Comparison of ENCODE assay signal across 19 cellular contexts in genomic region chr6:120871416-120872261, GRCh38.
A peak's percentile ranks its signal among the peaks of the same experiment; 100 is the strongest.
DNase-seq lines count a peak whose midpoint lies in the region; ATAC-seq and TF ChIP-seq lines count a peak whose summit lies in the region.
"Had no signal": no experiment of that assay in that cellular context is flagged by ENCODE, and none has a peak within 500 bp of the region (broad histone marks: within the 10 kb centered on the region; RNA-seq: fewer than 3 reads in every experiment).

No MANE protein-coding gene starts in this region.

- no peaks in the 10 kb centered on the region for H3K27me3 ChIP-seq in smooth muscle cell (ENCODE audit: low read depth)
- H3K27me3 ChIP-seq: right lobe of liver, tibial nerve had no signal

- no peaks in the 10 kb centered on the region for H3K36me3 ChIP-seq in smooth muscle cell (ENCODE audit: low read depth)
- H3K36me3 ChIP-seq: left ventricle myocardium inferior, right lobe of liver, tibial nerve had no signal

- DNase-seq in NCI-H146 (lab: John Stamatoyannopoulos, UW) = peak; percentile 11
- DNase-seq in NCI-H146 treated with DMSO at 0.1 percent for 48 hours (lab: John Stamatoyannopoulos, UW; ENCODE audit: unreplicated experiment) = no peak
- peak; percentile 37 for DNase-seq in NCI-H1105 treated with DMSO at 0.1 percent for 48 hours (lab: John Stamatoyannopoulos, UW)
- DNase-seq in osteocyte (ENCODE audit: extremely low spot score, unreplicated experiment) = peak; percentile 77
- no peak for DNase-seq in activated naive CD8-positive, alpha-beta T cell treated with anti-CD3 and anti-CD28 coated beads, Interleukin-2, amount 50 U/mL, for 24 hours
- no peak for DNase-seq in smooth muscle cell (lab: John Stamatoyannopoulos, UW; ENCODE audit: unreplicated experiment)
- DNase-seq: activated naive CD4-positive, alpha-beta T cell treated with anti-CD3 and anti-CD28 coated beads for 36 hours; COR-L47; glutamatergic neuron; Karpas-422; left ventricle myocardium inferior; NCI-H1048; NCI-H2171; stimulated activated naive CD4-positive, alpha-beta T cell had no signal

- no peaks in the 10 kb centered on the region for H3K36me3 Mint-ChIP-seq in osteocyte (ENCODE audit: unreplicated experiment)
- no peaks in the 10 kb centered on the region for H3K36me3 Mint-ChIP-seq in activated naive CD8-positive, alpha-beta T cell treated with anti-CD3 and anti-CD28 coated beads, Interleukin-2, amount 50 U/mL, for 24 hours (ENCODE audit: low read depth)

- H3F3A ChIP-seq in smooth muscle cell (ENCODE audit: low read depth) = no peaks in the 10 kb centered on the region

- WGBS in smooth muscle cell (ENCODE audit: low lambda C conversion rate) = 83% methylated on average over 23 of the region's 23 CpGs

- H3K79me2 ChIP-seq in smooth muscle cell (ENCODE audit: low read depth) = no peaks in the 10 kb centered on the region

- H3K27me3 Mint-ChIP-seq in osteocyte (ENCODE audit: unreplicated experiment) = no peaks in the 10 kb centered on the region
- H3K27me3 Mint-ChIP-seq in activated naive CD8-positive, alpha-beta T cell treated with anti-CD3 and anti-CD28 coated beads, Interleukin-2, amount 50 U/mL, for 24 hours = no peaks in the 10 kb centered on the region

- H3K27ac Mint-ChIP-seq in osteocyte (ENCODE audit: unreplicated experiment) = no peak overlapping the region
- H3K27ac Mint-ChIP-seq in activated naive CD8-positive, alpha-beta T cell treated with anti-CD3 and anti-CD28 coated beads, Interleukin-2, amount 50 U/mL, for 24 hours = no peak overlapping the region
- H3K27ac Mint-ChIP-seq: activated naive CD4-positive, alpha-beta T cell treated with anti-CD3 and anti-CD28 coated beads for 36 hours had no signal

- no peak for TF ChIP-seq CTCF in osteocyte (IDR thresholded peaks at IDR 0.05)
- no peak for TF ChIP-seq CTCF in smooth muscle cell (IDR thresholded peaks at IDR 0.05; ENCODE audit: borderline replicate concordance, insufficient read depth, poor library complexity, severe bottlenecking)

- H3K4me1 ChIP-seq in smooth muscle cell (ENCODE audit: low read depth) = no peaks in the 10 kb centered on the region
- H3K4me1 ChIP-seq: left ventricle myocardium inferior, right lobe of liver, tibial nerve had no signal

- H3K4me3 ChIP-seq in smooth muscle cell = no peak overlapping the region
- H3K4me3 ChIP-seq: left ventricle myocardium inferior, right lobe of liver, tibial nerve had no signal

- ATAC-seq in SK-N-SH treated with all-trans-retinoic acid at 6 μM for 48 hours (peak; percentile 32; the same call in 1 of the 3 replicates), GM18873 (IDR thresholded peaks at IDR 0.05; ENCODE audit: low FRiP score, unreplicated experiment) (no peak)
- ATAC-seq in activated naive CD8-positive, alpha-beta T cell treated with anti-CD3 and anti-CD28 coated beads, Interleukin-2, amount 50 U/mL, for 24 hours = no peak

- H3K9ac ChIP-seq in smooth muscle cell (ENCODE audit: low read depth) = no peak overlapping the region

- no peak overlapping the region for H3K4me2 ChIP-seq in smooth muscle cell

- no peaks in the 10 kb centered on the region for H3K9me3 ChIP-seq in smooth muscle cell (replicated peaks; ENCODE audit: low read depth)
- H3K9me3 ChIP-seq: right lobe of liver had no signal

- H3K9me3 Mint-ChIP-seq in osteocyte (ENCODE audit: unreplicated experiment) = no peaks in the 10 kb centered on the region
- H3K9me3 Mint-ChIP-seq in activated naive CD8-positive, alpha-beta T cell treated with anti-CD3 and anti-CD28 coated beads, Interleukin-2, amount 50 U/mL, for 24 hours = no peaks in the 10 kb centered on the region
- H3K9me3 Mint-ChIP-seq: activated naive CD4-positive, alpha-beta T cell treated with anti-CD3 and anti-CD28 coated beads for 36 hours had no signal

- no peak overlapping the region for H3K4me3 Mint-ChIP-seq in osteocyte (ENCODE audit: unreplicated experiment)
- H3K4me3 Mint-ChIP-seq in activated naive CD8-positive, alpha-beta T cell treated with anti-CD3 and anti-CD28 coated beads, Interleukin-2, amount 50 U/mL, for 24 hours = no peak overlapping the region
- H3K4me3 Mint-ChIP-seq: activated naive CD4-positive, alpha-beta T cell treated with anti-CD3 and anti-CD28 coated beads for 36 hours had no signal

- H2AFZ ChIP-seq in smooth muscle cell (ENCODE audit: low read depth) = no peak overlapping the region

- H3K4me1 Mint-ChIP-seq in osteocyte (ENCODE audit: unreplicated experiment) = no peaks in the 10 kb centered on the region
- H3K4me1 Mint-ChIP-seq in activated naive CD8-positive, alpha-beta T cell treated with anti-CD3 and anti-CD28 coated beads, Interleukin-2, amount 50 U/mL, for 24 hours = no peaks in the 10 kb centered on the region

- no peaks in the 10 kb centered on the region for H4K20me1 ChIP-seq in smooth muscle cell (ENCODE audit: low read depth)

- no peak overlapping the region for H3K27ac ChIP-seq in smooth muscle cell (ENCODE audit: low read depth)
- H3K27ac ChIP-seq: 22Rv1, left ventricle myocardium inferior, right lobe of liver, tibial nerve had no signal

TF ChIP-seq in SK-N-SH treated with all-trans-retinoic acid at 6 μM for 48 hours, 23 proteins besides CTCF, POLR2A, EP300 and RAD21:
- TF ChIP-seq TOX (CRISPR knock-in tag; IDR thresholded peaks at IDR 0.05; ENCODE audit: borderline replicate concordance) = no peak
- TF ChIP-seq ARNTL (CRISPR knock-in tag; IDR thresholded peaks at IDR 0.05; ENCODE audit: borderline replicate concordance, low read depth) = no peak
- TF ChIP-seq ZNF8 (CRISPR knock-in tag; IDR thresholded peaks at IDR 0.05) = no peak
- TF ChIP-seq CSRNP3 (CRISPR knock-in tag; IDR thresholded peaks at IDR 0.05) = no peak
- no peak for TF ChIP-seq GLIS3 (CRISPR knock-in tag; IDR thresholded peaks at IDR 0.05)
- no peak for TF ChIP-seq PPARA (CRISPR knock-in tag; IDR thresholded peaks at IDR 0.05; ENCODE audit: borderline replicate concordance)
- TF ChIP-seq ZNF70 (CRISPR knock-in tag; IDR thresholded peaks at IDR 0.05) = no peak
- TF ChIP-seq ZFP3 (CRISPR knock-in tag; IDR thresholded peaks at IDR 0.05) = no peak
- no peak for TF ChIP-seq ISL1 (CRISPR knock-in tag; IDR thresholded peaks at IDR 0.05)
- TF ChIP-seq ZNF565 (CRISPR knock-in tag; conservative IDR thresholded peaks at IDR 0.05; ENCODE audit: low read depth) = no peak
- no peak for TF ChIP-seq TSHZ2 (CRISPR knock-in tag; IDR thresholded peaks at IDR 0.05)
- no peak for TF ChIP-seq ESRRG (CRISPR knock-in tag; IDR thresholded peaks at IDR 0.05)
- TF ChIP-seq OSR1 (CRISPR knock-in tag; IDR thresholded peaks at IDR 0.05) = no peak
- no peak for TF ChIP-seq CSDC2 (CRISPR knock-in tag; IDR thresholded peaks at IDR 0.05)

Comparison
In these comparisons a context has a peak if more than half of its experiments do, and no peak if none do; other contexts are left out.
1. DNase-seq: peak in NCI-H146 (single experiment), NCI-H1105 treated with DMSO at 0.1 percent for 48 hours (single experiment) and osteocyte (single experiment); none in NCI-H146 treated with DMSO at 0.1 percent for 48 hours (single experiment), activated naive CD8-positive, alpha-beta T cell treated with anti-CD3 and anti-CD28 coated beads, Interleukin-2, amount 50 U/mL, for 24 hours (single experiment) and smooth muscle cell (single experiment).